Comparison of ENCODE assay signal across 26 cellular contexts in genomic region chr15:37517106-37517505, GRCh38.
"Had no signal": no experiment of that assay in that cellular context is flagged by ENCODE, and none has a peak within 500 bp of the region (broad histone marks: within the 10 kb centered on the region; RNA-seq: fewer than 3 reads in every experiment).

No MANE protein-coding gene starts in this region.

- H3K36me3 Mint-ChIP-seq: activated naive CD8-positive, alpha-beta T cell had no signal

- H3K4me1 ChIP-seq: colonic mucosa, esophagus squamous epithelium had no signal

- H3K27me3 Mint-ChIP-seq: activated CD4-positive, alpha-beta memory T cell treated with anti-CD3 and anti-CD28 coated beads, Interleukin-2, amount 10 ng/mL, durations not matched to agents 7 days and 5 days; activated CD4-positive, alpha-beta T cell treated with anti-CD3 and anti-CD28 coated beads, Interleukin-2, amount 10 ng/mL, durations not matched to agents 7 days and 5 days; activated T-cell treated with anti-CD3 and anti-CD28 coated beads, Interleukin-2, amount 50 U/mL, for 24 hours had no signal

- H3K27ac ChIP-seq: brain microvascular endothelial cell, colonic mucosa, epithelial cell of prostate, esophagus squamous epithelium had no signal

- H3K9me3 ChIP-seq: esophagus squamous epithelium had no signal

- FAIRE-seq: bronchial epithelial cell, endometrium, endothelial cell of umbilical vein had no signal

- H3K27me3 ChIP-seq: brain microvascular endothelial cell, colonic mucosa, esophagus squamous epithelium had no signal

- H3K27ac Mint-ChIP-seq: activated CD4-positive, alpha-beta memory T cell treated with anti-CD3 and anti-CD28 coated beads, Interleukin-2, amount 10 ng/mL, durations not matched to agents 7 days and 5 days; activated CD4-positive, alpha-beta T cell treated with anti-CD3 and anti-CD28 coated beads, Interleukin-2, amount 10 ng/mL, durations not matched to agents 7 days and 5 days; activated naive CD8-positive, alpha-beta T cell; activated T-cell treated with anti-CD3 and anti-CD28 coated beads, Interleukin-2, amount 50 U/mL, for 24 hours; activated T-cell treated with anti-CD3 and anti-CD28 coated beads, Interleukin-2, amount 50 U/mL, for 72 hours had no signal

- DNase-seq: activated CD4-positive, alpha-beta memory T cell treated with anti-CD3 and anti-CD28 coated beads, Interleukin-2, amount 10 ng/mL, durations not matched to agents 7 days and 5 days; activated CD4-positive, alpha-beta T cell treated with anti-CD3 and anti-CD28 coated beads for 1 hour; activated CD4-positive, alpha-beta T cell treated with anti-CD3 and anti-CD28 coated beads for 4 hours; activated CD4-positive, alpha-beta T cell treated with anti-CD3 and anti-CD28 coated beads, Interleukin-2, amount 10 ng/mL, durations not matched to agents 7 days and 5 days; activated CD4-positive, alpha-beta T cell treated with anti-CD3 and anti-CD28 coated beads, Interleukin-2, amount 50 U/mL, for 4 hours; activated CD8-positive, alpha-beta memory T cell treated with anti-CD3 and anti-CD28 coated beads, Interleukin-2, amount 50 U/mL, for 48 hours; activated effector memory CD4-positive, alpha-beta T cell treated with Interleukin-2 at 50 U/mL for 16 hours; activated gamma-delta T cell treated with Interleukin-2 at 50 U/mL for 16 hours; activated naive CD4-positive, alpha-beta T cell treated with anti-CD3 and anti-CD28 coated beads, Interleukin-2, amount 50 U/mL, for 16 hours; activated naive CD4-positive, alpha-beta T cell treated with Interleukin-2 at 50 U/mL for 16 hours; activated T-cell treated with anti-CD3 and anti-CD28 coated beads for 4 hours; activated T-cell treated with anti-CD3 and anti-CD28 coated beads, Interleukin-2, amount 50 U/mL, for 24 hours; activated T-cell treated with anti-CD3 and anti-CD28 coated beads, Interleukin-2, amount 50 U/mL, for 72 hours; amniotic stem cell; anterior cingulate cortex; brain microvascular endothelial cell; colonic mucosa; effector CD8-positive, alpha-beta T cell; esophagus squamous epithelium; foreskin melanocyte; T-helper 2 cell had no signal

- H3K36me3 ChIP-seq: brain microvascular endothelial cell, colonic mucosa, esophagus squamous epithelium had no signal

- H3K4me3 ChIP-seq: colonic mucosa, esophagus squamous epithelium had no signal

- H3K4me3 Mint-ChIP-seq: activated CD4-positive, alpha-beta memory T cell treated with anti-CD3 and anti-CD28 coated beads, Interleukin-2, amount 10 ng/mL, durations not matched to agents 7 days and 5 days; activated CD4-positive, alpha-beta T cell treated with anti-CD3 and anti-CD28 coated beads, Interleukin-2, amount 10 ng/mL, durations not matched to agents 7 days and 5 days; activated naive CD8-positive, alpha-beta T cell; activated T-cell treated with anti-CD3 and anti-CD28 coated beads, Interleukin-2, amount 50 U/mL, for 24 hours; activated T-cell treated with anti-CD3 and anti-CD28 coated beads, Interleukin-2, amount 50 U/mL, for 72 hours had no signal

- H3K4me1 Mint-ChIP-seq: activated CD4-positive, alpha-beta memory T cell treated with anti-CD3 and anti-CD28 coated beads, Interleukin-2, amount 10 ng/mL, durations not matched to agents 7 days and 5 days; activated CD4-positive, alpha-beta T cell treated with anti-CD3 and anti-CD28 coated beads, Interleukin-2, amount 10 ng/mL, durations not matched to agents 7 days and 5 days had no signal
